In genomic region chr1:100265931-100266830, GRCh38 we compare ENCODE assay signal across 1 cellular context.
TF ChIP-seq lines count a peak whose summit lies in the region.

TSS of gene RTCA (plus strand) at chr1:100266216. CDS start at chr1:100266376, 160 bp downstream.

TF ChIP-seq in HepG2, 621 proteins besides CTCF, POLR2A, EP300 and RAD21 (continued from another document and continues in another):
- no peak for TF ChIP-seq GRHL1 (CRISPR knock-in tag; conservative IDR thresholded peaks at IDR 0.05)
- no peak for TF ChIP-seq RCOR2 (CRISPR knock-in tag; IDR thresholded peaks at IDR 0.05)
- TF ChIP-seq ONECUT2 (CRISPR knock-in tag; IDR thresholded peaks at IDR 0.05), result no peak
- TF ChIP-seq, protein P1, sequence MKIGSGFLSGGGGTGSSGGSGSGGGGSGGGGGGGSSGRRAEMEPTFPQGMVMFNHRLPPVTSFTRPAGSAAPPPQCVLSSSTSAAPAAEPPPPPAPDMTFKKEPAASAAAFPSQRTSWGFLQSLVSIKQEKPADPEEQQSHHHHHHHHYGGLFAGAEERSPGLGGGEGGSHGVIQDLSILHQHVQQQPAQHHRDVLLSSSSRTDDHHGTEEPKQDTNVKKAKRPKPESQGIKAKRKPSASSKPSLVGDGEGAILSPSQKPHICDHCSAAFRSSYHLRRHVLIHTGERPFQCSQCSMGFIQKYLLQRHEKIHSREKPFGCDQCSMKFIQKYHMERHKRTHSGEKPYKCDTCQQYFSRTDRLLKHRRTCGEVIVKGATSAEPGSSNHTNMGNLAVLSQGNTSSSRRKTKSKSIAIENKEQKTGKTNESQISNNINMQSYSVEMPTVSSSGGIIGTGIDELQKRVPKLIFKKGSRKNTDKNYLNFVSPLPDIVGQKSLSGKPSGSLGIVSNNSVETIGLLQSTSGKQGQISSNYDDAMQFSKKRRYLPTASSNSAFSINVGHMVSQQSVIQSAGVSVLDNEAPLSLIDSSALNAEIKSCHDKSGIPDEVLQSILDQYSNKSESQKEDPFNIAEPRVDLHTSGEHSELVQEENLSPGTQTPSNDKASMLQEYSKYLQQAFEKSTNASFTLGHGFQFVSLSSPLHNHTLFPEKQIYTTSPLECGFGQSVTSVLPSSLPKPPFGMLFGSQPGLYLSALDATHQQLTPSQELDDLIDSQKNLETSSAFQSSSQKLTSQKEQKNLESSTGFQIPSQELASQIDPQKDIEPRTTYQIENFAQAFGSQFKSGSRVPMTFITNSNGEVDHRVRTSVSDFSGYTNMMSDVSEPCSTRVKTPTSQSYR (CRISPR knock-in tag; IDR thresholded peaks at IDR 0.05; ENCODE audit: borderline replicate concordance), result no peak
- no peak for TF ChIP-seq ZNF460 (CRISPR knock-in tag; IDR thresholded peaks at IDR 0.05; ENCODE audit: borderline replicate concordance)
- peak; percentile 58; the same call in 1 of the 2 replicates for TF ChIP-seq ZKSCAN5 (CRISPR knock-in tag; IDR thresholded peaks at IDR 0.05)
- TF ChIP-seq U2AF2 (IDR thresholded peaks at IDR 0.05; ENCODE audit: low read depth, low read length), result no peak
- TF ChIP-seq KDM1A (CRISPR knock-in tag; IDR thresholded peaks at IDR 0.05), result no peak
- TF ChIP-seq, protein P2, sequence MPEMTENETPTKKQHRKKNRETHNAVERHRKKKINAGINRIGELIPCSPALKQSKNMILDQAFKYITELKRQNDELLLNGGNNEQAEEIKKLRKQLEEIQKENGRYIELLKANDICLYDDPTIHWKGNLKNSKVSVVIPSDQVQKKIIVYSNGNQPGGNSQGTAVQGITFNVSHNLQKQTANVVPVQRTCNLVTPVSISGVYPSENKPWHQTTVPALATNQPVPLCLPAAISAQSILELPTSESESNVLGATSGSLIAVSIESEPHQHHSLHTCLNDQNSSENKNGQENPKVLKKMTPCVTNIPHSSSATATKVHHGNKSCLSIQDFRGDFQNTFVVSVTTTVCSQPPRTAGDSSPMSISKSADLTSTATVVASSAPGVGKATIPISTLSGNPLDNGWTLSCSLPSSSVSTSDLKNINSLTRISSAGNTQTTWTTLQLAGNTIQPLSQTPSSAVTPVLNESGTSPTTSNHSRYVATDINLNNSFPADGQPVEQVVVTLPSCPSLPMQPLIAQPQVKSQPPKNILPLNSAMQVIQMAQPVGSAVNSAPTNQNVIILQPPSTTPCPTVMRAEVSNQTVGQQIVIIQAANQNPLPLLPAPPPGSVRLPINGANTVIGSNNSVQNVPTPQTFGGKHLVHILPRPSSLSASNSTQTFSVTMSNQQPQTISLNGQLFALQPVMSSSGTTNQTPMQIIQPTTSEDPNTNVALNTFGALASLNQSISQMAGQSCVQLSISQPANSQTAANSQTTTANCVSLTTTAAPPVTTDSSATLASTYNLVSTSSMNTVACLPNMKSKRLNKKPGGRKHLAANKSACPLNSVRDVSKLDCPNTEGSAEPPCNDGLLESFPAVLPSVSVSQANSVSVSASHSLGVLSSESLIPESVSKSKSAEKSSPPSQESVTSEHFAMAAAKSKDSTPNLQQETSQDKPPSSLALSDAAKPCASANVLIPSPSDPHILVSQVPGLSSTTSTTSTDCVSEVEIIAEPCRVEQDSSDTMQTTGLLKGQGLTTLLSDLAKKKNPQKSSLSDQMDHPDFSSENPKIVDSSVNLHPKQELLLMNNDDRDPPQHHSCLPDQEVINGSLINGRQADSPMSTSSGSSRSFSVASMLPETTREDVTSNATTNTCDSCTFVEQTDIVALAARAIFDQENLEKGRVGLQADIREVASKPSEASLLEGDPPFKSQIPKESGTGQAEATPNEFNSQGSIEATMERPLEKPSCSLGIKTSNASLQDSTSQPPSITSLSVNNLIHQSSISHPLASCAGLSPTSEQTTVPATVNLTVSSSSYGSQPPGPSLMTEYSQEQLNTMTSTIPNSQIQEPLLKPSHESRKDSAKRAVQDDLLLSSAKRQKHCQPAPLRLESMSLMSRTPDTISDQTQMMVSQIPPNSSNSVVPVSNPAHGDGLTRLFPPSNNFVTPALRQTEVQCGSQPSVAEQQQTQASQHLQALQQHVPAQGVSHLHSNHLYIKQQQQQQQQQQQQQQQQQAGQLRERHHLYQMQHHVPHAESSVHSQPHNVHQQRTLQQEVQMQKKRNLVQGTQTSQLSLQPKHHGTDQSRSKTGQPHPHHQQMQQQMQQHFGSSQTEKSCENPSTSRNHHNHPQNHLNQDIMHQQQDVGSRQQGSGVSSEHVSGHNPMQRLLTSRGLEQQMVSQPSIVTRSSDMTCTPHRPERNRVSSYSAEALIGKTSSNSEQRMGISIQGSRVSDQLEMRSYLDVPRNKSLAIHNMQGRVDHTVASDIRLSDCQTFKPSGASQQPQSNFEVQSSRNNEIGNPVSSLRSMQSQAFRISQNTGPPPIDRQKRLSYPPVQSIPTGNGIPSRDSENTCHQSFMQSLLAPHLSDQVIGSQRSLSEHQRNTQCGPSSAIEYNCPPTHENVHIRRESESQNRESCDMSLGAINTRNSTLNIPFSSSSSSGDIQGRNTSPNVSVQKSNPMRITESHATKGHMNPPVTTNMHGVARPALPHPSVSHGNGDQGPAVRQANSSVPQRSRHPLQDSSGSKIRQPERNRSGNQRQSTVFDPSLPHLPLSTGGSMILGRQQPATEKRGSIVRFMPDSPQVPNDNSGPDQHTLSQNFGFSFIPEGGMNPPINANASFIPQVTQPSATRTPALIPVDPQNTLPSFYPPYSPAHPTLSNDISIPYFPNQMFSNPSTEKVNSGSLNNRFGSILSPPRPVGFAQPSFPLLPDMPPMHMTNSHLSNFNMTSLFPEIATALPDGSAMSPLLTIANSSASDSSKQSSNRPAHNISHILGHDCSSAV (CRISPR knock-in tag; IDR thresholded peaks at IDR 0.05; ENCODE audit: borderline replicate concordance), result no peak
- TF ChIP-seq ZNF24 (IDR thresholded peaks at IDR 0.05), result no peak
- 0 out of 2 replicates have a peak, but pooled peaks have one; percentile 76 for TF ChIP-seq SATB2 (CRISPR knock-in tag; IDR thresholded peaks at IDR 0.05)
- no peak for TF ChIP-seq ATAD3A (CRISPR knock-in tag; IDR thresholded peaks at IDR 0.05)
- 0 out of 2 replicates have a peak, but pooled peaks have one; percentile 41 for TF ChIP-seq NFAT5 (CRISPR knock-in tag; IDR thresholded peaks at IDR 0.05)
- TF ChIP-seq HOXA9 (CRISPR knock-in tag; IDR thresholded peaks at IDR 0.05; ENCODE audit: borderline replicate concordance), result no peak
- TF ChIP-seq, protein P3, sequence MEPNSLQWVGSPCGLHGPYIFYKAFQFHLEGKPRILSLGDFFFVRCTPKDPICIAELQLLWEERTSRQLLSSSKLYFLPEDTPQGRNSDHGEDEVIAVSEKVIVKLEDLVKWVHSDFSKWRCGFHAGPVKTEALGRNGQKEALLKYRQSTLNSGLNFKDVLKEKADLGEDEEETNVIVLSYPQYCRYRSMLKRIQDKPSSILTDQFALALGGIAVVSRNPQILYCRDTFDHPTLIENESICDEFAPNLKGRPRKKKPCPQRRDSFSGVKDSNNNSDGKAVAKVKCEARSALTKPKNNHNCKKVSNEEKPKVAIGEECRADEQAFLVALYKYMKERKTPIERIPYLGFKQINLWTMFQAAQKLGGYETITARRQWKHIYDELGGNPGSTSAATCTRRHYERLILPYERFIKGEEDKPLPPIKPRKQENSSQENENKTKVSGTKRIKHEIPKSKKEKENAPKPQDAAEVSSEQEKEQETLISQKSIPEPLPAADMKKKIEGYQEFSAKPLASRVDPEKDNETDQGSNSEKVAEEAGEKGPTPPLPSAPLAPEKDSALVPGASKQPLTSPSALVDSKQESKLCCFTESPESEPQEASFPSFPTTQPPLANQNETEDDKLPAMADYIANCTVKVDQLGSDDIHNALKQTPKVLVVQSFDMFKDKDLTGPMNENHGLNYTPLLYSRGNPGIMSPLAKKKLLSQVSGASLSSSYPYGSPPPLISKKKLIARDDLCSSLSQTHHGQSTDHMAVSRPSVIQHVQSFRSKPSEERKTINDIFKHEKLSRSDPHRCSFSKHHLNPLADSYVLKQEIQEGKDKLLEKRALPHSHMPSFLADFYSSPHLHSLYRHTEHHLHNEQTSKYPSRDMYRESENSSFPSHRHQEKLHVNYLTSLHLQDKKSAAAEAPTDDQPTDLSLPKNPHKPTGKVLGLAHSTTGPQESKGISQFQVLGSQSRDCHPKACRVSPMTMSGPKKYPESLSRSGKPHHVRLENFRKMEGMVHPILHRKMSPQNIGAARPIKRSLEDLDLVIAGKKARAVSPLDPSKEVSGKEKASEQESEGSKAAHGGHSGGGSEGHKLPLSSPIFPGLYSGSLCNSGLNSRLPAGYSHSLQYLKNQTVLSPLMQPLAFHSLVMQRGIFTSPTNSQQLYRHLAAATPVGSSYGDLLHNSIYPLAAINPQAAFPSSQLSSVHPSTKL (CRISPR knock-in tag; IDR thresholded peaks at IDR 0.05), result no peak; the same call in 1 of the 2 replicates
- TF ChIP-seq TAF1 (CRISPR knock-in tag; IDR thresholded peaks at IDR 0.05), result peak; percentile 73
- TF ChIP-seq ZNF335 (CRISPR knock-in tag; IDR thresholded peaks at IDR 0.05), result no peak; the same call in 1 of the 2 replicates
- TF ChIP-seq, protein P4, sequence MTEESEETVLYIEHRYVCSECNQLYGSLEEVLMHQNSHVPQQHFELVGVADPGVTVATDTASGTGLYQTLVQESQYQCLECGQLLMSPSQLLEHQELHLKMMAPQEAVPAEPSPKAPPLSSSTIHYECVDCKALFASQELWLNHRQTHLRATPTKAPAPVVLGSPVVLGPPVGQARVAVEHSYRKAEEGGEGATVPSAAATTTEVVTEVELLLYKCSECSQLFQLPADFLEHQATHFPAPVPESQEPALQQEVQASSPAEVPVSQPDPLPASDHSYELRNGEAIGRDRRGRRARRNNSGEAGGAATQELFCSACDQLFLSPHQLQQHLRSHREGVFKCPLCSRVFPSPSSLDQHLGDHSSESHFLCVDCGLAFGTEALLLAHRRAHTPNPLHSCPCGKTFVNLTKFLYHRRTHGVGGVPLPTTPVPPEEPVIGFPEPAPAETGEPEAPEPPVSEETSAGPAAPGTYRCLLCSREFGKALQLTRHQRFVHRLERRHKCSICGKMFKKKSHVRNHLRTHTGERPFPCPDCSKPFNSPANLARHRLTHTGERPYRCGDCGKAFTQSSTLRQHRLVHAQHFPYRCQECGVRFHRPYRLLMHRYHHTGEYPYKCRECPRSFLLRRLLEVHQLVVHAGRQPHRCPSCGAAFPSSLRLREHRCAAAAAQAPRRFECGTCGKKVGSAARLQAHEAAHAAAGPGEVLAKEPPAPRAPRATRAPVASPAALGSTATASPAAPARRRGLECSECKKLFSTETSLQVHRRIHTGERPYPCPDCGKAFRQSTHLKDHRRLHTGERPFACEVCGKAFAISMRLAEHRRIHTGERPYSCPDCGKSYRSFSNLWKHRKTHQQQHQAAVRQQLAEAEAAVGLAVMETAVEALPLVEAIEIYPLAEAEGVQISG (CRISPR knock-in tag; IDR thresholded peaks at IDR 0.05), result peak; percentile 71
- peak; percentile 55 for TF ChIP-seq DR1 (CRISPR knock-in tag; IDR thresholded peaks at IDR 0.05)
- TF ChIP-seq RFXAP (CRISPR knock-in tag; IDR thresholded peaks at IDR 0.05; ENCODE audit: borderline replicate concordance), result peak; percentile 88
- TF ChIP-seq ZFP37 (CRISPR knock-in tag; IDR thresholded peaks at IDR 0.05; ENCODE audit: borderline replicate concordance), result no peak
- 0 out of 2 replicates have a peak, but pooled peaks have one; percentile 31 for TF ChIP-seq DNMT3B (CRISPR knock-in tag; conservative IDR thresholded peaks at IDR 0.05)
- TF ChIP-seq TMF1 (CRISPR knock-in tag; IDR thresholded peaks at IDR 0.05; ENCODE audit: low read depth), result no peak
- no peak for TF ChIP-seq ZNF564 (CRISPR knock-in tag; IDR thresholded peaks at IDR 0.05)
- no peak for TF ChIP-seq NCOA5 (CRISPR knock-in tag; IDR thresholded peaks at IDR 0.05)
- no peak for TF ChIP-seq SOX5 (CRISPR knock-in tag; IDR thresholded peaks at IDR 0.05; ENCODE audit: borderline replicate concordance)
- peak; percentile 55 for TF ChIP-seq U2AF1 (optimal IDR thresholded peaks at IDR 0.05; ENCODE audit: low read depth, low read length)
